37 cellular contexts compared by ENCODE assay signal in genomic region chr19:38516802-38517201, GRCh38.
"Had no signal": no experiment of that assay in that cellular context is flagged by ENCODE, and none has a peak within 500 bp of the region (broad histone marks: within the 10 kb centered on the region; RNA-seq: fewer than 3 reads in every experiment).

No MANE protein-coding gene starts in this region.

- H3K36me3 Mint-ChIP-seq: activated naive CD8-positive, alpha-beta T cell treated with anti-CD3 and anti-CD28 coated beads, Interleukin-2, amount 10 ng/mL, durations not matched to agents 7 days and 5 days; IgD-negative memory B cell; T-cell had no signal

- H3K27me3 ChIP-seq: ascending aorta, cardiac muscle cell, Peyer's patch had no signal

- H3K4me3 ChIP-seq: ascending aorta, cardiac muscle cell, MG63, Peyer's patch had no signal

- H3K4me1 ChIP-seq: ascending aorta had no signal

- H3K4me3 Mint-ChIP-seq: activated B cell treated with CpG ODN at 0.5 μM for 24 hours; activated CD8-positive, alpha-beta T cell treated with anti-CD3 and anti-CD28 coated beads for 36 hours; activated naive CD8-positive, alpha-beta T cell treated with anti-CD3 and anti-CD28 coated beads, Interleukin-2, amount 10 ng/mL, durations not matched to agents 7 days and 5 days; activated T-cell treated with anti-CD3 and anti-CD28 coated beads, Interleukin-2, amount 50 U/mL, for 4 hours; activated T-helper 1 cell treated with anti-CD3 and anti-CD28 coated beads, Interleukin-12 subunit alpha, Interleukin-12 subunit beta, Interleukin-2, Interleukin-4 antibody, amounts not matched to agents 30 ng/mL and 10 ng/mL and 1 ng/mL, durations not matched to agents 14 hours and 24 hours and 36 hours; T-cell had no signal

- DNase-seq: activated B cell treated with CpG ODN at 0.5 μM for 24 hours; activated CD4-positive, alpha-beta T cell treated with anti-CD3 and anti-CD28 coated beads for 48 hours; activated CD4-positive, alpha-beta T cell treated with anti-CD3 and anti-CD28 coated beads, Interleukin-2, amount 50 U/mL, for 4 hours; activated CD4-positive, CD25-positive, alpha-beta regulatory T cell treated with anti-CD3 and anti-CD28 coated beads, Interleukin-2, amount 50 U/mL, for 72 hours; activated CD8-positive, alpha-beta T cell treated with anti-CD3 and anti-CD28 coated beads for 36 hours; activated effector memory CD4-positive, alpha-beta T cell treated with Interleukin-2 at 50 U/mL for 16 hours; activated naive CD4-positive, alpha-beta T cell treated with Interleukin-2 at 50 U/mL for 16 hours; activated naive CD8-positive, alpha-beta T cell treated with anti-CD3 and anti-CD28 coated beads, Interleukin-2, amount 10 ng/mL, durations not matched to agents 7 days and 5 days; activated T-cell treated with anti-CD3 and anti-CD28 coated beads, Interleukin-2, amount 50 U/mL, for 4 hours; Kasumi-1; KG1; MG63; NCI-H1048; NCI-H1105 treated with DMSO at 0.1 percent for 48 hours; NCI-H1436; NCI-H1694; NCI-H1930; NCI-H2081 treated with DMSO at 0.1 percent for 48 hours; NCI-H226; NCI-H446 treated with DMSO at 0.1 percent for 48 hours; NCI-H524; NCI-H69; NCI-H82; NK-92 treated with Interleukin-12 subunit alpha and Interleukin-12 subunit beta, amount 100 ng/mL, for 24 hours; PC-3; Peyer's patch; RPMI8226; SIG-M5; T-cell; T-helper 2 cell; T-helper 9 cell had no signal

- H3K9me3 Mint-ChIP-seq: activated B cell treated with CpG ODN at 0.5 μM for 24 hours; activated CD8-positive, alpha-beta T cell treated with anti-CD3 and anti-CD28 coated beads for 36 hours; activated naive CD8-positive, alpha-beta T cell treated with anti-CD3 and anti-CD28 coated beads, Interleukin-2, amount 10 ng/mL, durations not matched to agents 7 days and 5 days; activated T-cell treated with anti-CD3 and anti-CD28 coated beads, Interleukin-2, amount 50 U/mL, for 4 hours; activated T-helper 1 cell treated with anti-CD3 and anti-CD28 coated beads, Interleukin-12 subunit alpha, Interleukin-12 subunit beta, Interleukin-2, Interleukin-4 antibody, amounts not matched to agents 30 ng/mL and 10 ng/mL and 1 ng/mL, durations not matched to agents 14 hours and 24 hours and 36 hours; IgD-negative memory B cell; T-cell had no signal

- H3K27me3 Mint-ChIP-seq: activated B cell treated with CpG ODN at 0.5 μM for 24 hours; activated CD8-positive, alpha-beta T cell treated with anti-CD3 and anti-CD28 coated beads for 36 hours; IgD-negative memory B cell; T-cell had no signal

- H3K9me3 ChIP-seq: ascending aorta, MG63, Peyer's patch had no signal

- ATAC-seq: activated CD8-positive, alpha-beta T cell treated with anti-CD3 and anti-CD28 coated beads for 36 hours; activated T-cell treated with anti-CD3 and anti-CD28 coated beads, Interleukin-2, amount 50 U/mL, for 4 hours; PC-3; SK-N-SH treated with all-trans-retinoic acid at 6 μM for 48 hours; T-cell had no signal

- H3K36me3 ChIP-seq: ascending aorta, cardiac muscle cell, MG63, Peyer's patch had no signal

- H3K27ac Mint-ChIP-seq: activated B cell treated with CpG ODN at 0.5 μM for 24 hours; activated CD8-positive, alpha-beta T cell treated with anti-CD3 and anti-CD28 coated beads for 36 hours; activated naive CD8-positive, alpha-beta T cell treated with anti-CD3 and anti-CD28 coated beads, Interleukin-2, amount 10 ng/mL, durations not matched to agents 7 days and 5 days; activated T-helper 1 cell treated with anti-CD3 and anti-CD28 coated beads, Interleukin-12 subunit alpha, Interleukin-12 subunit beta, Interleukin-2, Interleukin-4 antibody, amounts not matched to agents 30 ng/mL and 10 ng/mL and 1 ng/mL, durations not matched to agents 14 hours and 24 hours and 36 hours; IgD-negative memory B cell had no signal

- H3K27ac ChIP-seq: ascending aorta, cardiac muscle cell, Peyer's patch, VCaP had no signal
